1 cellular context compared by ENCODE assay signal in genomic region chr20:45934046-45934586, GRCh38.
TF ChIP-seq lines count a peak whose summit lies in the region.

No MANE protein-coding gene starts in this region.

TF ChIP-seq in K562, 482 proteins besides CTCF, POLR2A, EP300 and RAD21 (continued from another document and continues in another):
- TF ChIP-seq, protein P1, sequence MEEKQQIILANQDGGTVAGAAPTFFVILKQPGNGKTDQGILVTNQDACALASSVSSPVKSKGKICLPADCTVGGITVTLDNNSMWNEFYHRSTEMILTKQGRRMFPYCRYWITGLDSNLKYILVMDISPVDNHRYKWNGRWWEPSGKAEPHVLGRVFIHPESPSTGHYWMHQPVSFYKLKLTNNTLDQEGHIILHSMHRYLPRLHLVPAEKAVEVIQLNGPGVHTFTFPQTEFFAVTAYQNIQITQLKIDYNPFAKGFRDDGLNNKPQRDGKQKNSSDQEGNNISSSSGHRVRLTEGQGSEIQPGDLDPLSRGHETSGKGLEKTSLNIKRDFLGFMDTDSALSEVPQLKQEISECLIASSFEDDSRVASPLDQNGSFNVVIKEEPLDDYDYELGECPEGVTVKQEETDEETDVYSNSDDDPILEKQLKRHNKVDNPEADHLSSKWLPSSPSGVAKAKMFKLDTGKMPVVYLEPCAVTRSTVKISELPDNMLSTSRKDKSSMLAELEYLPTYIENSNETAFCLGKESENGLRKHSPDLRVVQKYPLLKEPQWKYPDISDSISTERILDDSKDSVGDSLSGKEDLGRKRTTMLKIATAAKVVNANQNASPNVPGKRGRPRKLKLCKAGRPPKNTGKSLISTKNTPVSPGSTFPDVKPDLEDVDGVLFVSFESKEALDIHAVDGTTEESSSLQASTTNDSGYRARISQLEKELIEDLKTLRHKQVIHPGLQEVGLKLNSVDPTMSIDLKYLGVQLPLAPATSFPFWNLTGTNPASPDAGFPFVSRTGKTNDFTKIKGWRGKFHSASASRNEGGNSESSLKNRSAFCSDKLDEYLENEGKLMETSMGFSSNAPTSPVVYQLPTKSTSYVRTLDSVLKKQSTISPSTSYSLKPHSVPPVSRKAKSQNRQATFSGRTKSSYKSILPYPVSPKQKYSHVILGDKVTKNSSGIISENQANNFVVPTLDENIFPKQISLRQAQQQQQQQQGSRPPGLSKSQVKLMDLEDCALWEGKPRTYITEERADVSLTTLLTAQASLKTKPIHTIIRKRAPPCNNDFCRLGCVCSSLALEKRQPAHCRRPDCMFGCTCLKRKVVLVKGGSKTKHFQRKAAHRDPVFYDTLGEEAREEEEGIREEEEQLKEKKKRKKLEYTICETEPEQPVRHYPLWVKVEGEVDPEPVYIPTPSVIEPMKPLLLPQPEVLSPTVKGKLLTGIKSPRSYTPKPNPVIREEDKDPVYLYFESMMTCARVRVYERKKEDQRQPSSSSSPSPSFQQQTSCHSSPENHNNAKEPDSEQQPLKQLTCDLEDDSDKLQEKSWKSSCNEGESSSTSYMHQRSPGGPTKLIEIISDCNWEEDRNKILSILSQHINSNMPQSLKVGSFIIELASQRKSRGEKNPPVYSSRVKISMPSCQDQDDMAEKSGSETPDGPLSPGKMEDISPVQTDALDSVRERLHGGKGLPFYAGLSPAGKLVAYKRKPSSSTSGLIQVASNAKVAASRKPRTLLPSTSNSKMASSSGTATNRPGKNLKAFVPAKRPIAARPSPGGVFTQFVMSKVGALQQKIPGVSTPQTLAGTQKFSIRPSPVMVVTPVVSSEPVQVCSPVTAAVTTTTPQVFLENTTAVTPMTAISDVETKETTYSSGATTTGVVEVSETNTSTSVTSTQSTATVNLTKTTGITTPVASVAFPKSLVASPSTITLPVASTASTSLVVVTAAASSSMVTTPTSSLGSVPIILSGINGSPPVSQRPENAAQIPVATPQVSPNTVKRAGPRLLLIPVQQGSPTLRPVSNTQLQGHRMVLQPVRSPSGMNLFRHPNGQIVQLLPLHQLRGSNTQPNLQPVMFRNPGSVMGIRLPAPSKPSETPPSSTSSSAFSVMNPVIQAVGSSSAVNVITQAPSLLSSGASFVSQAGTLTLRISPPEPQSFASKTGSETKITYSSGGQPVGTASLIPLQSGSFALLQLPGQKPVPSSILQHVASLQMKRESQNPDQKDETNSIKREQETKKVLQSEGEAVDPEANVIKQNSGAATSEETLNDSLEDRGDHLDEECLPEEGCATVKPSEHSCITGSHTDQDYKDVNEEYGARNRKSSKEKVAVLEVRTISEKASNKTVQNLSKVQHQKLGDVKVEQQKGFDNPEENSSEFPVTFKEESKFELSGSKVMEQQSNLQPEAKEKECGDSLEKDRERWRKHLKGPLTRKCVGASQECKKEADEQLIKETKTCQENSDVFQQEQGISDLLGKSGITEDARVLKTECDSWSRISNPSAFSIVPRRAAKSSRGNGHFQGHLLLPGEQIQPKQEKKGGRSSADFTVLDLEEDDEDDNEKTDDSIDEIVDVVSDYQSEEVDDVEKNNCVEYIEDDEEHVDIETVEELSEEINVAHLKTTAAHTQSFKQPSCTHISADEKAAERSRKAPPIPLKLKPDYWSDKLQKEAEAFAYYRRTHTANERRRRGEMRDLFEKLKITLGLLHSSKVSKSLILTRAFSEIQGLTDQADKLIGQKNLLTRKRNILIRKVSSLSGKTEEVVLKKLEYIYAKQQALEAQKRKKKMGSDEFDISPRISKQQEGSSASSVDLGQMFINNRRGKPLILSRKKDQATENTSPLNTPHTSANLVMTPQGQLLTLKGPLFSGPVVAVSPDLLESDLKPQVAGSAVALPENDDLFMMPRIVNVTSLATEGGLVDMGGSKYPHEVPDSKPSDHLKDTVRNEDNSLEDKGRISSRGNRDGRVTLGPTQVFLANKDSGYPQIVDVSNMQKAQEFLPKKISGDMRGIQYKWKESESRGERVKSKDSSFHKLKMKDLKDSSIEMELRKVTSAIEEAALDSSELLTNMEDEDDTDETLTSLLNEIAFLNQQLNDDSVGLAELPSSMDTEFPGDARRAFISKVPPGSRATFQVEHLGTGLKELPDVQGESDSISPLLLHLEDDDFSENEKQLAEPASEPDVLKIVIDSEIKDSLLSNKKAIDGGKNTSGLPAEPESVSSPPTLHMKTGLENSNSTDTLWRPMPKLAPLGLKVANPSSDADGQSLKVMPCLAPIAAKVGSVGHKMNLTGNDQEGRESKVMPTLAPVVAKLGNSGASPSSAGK (IDR thresholded peaks at IDR 0.05): no peak
- TF ChIP-seq, protein P2, sequence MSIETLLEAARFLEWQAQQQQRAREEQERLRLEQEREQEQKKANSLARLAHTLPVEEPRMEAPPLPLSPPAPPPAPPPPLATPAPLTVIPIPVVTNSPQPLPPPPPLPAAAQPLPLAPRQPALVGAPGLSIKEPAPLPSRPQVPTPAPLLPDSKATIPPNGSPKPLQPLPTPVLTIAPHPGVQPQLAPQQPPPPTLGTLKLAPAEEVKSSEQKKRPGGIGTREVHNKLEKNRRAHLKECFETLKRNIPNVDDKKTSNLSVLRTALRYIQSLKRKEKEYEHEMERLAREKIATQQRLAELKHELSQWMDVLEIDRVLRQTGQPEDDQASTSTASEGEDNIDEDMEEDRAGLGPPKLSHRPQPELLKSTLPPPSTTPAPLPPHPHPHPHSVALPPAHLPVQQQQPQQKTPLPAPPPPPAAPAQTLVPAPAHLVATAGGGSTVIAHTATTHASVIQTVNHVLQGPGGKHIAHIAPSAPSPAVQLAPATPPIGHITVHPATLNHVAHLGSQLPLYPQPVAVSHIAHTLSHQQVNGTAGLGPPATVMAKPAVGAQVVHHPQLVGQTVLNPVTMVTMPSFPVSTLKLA (conservative IDR thresholded peaks at IDR 0.05): peak in 1 of 2 experiments; percentile 13; a peak in 1 of 4 replicates
- no peak; the same call in 1 of the 2 replicates for TF ChIP-seq ZNF431 (CRISPR knock-in tag; IDR thresholded peaks at IDR 0.05)
- TF ChIP-seq ZC3H8 (IDR thresholded peaks at IDR 0.05): no peak
- TF ChIP-seq SP2 (IDR thresholded peaks at IDR 0.05; ENCODE audit: extremely low read depth, low read depth, low read length, poor library complexity, severe bottlenecking): no peak
- no peak for TF ChIP-seq USF2 (CRISPR knock-in tag; IDR thresholded peaks at IDR 0.05)
- TF ChIP-seq KLF6 (CRISPR knock-in tag; IDR thresholded peaks at IDR 0.05; ENCODE audit: borderline replicate concordance): no peak
- TF ChIP-seq KAT7 (CRISPR knock-in tag; IDR thresholded peaks at IDR 0.05; ENCODE audit: borderline replicate concordance): peak; percentile 76; the same call in 1 of the 2 replicates
- TF ChIP-seq, protein P3, sequence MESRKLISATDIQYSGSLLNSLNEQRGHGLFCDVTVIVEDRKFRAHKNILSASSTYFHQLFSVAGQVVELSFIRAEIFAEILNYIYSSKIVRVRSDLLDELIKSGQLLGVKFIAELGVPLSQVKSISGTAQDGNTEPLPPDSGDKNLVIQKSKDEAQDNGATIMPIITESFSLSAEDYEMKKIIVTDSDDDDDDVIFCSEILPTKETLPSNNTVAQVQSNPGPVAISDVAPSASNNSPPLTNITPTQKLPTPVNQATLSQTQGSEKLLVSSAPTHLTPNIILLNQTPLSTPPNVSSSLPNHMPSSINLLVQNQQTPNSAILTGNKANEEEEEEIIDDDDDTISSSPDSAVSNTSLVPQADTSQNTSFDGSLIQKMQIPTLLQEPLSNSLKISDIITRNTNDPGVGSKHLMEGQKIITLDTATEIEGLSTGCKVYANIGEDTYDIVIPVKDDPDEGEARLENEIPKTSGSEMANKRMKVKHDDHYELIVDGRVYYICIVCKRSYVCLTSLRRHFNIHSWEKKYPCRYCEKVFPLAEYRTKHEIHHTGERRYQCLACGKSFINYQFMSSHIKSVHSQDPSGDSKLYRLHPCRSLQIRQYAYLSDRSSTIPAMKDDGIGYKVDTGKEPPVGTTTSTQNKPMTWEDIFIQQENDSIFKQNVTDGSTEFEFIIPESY (CRISPR knock-in tag; IDR thresholded peaks at IDR 0.05): 0 out of 2 replicates have a peak, but pooled peaks have one; percentile 9
- TF ChIP-seq ATF1 (CRISPR knock-in tag; IDR thresholded peaks at IDR 0.05): no peak
- peak; percentile 89 for TF ChIP-seq ATF1 (tag; IDR thresholded peaks at IDR 0.05)
- no peak for TF ChIP-seq NFE2L1 (tag; IDR thresholded peaks at IDR 0.05; ENCODE audit: borderline replicate concordance, low read depth)
- no peak for TF ChIP-seq TAL1 (IDR thresholded peaks at IDR 0.05)
- TF ChIP-seq HDGF (IDR thresholded peaks at IDR 0.05): no peak
- 0 out of 2 replicates have a peak, but pooled peaks have one; percentile 51 for TF ChIP-seq ZFP91 (CRISPR knock-in tag; IDR thresholded peaks at IDR 0.05)
- no peak for TF ChIP-seq CREB1 (IDR thresholded peaks at IDR 0.05)
- TF ChIP-seq CREB1 (CRISPR knock-in tag; IDR thresholded peaks at IDR 0.05): 0 out of 2 replicates have a peak, but pooled peaks have one; percentile 68
- no peak for TF ChIP-seq CBFB (CRISPR knock-in tag; IDR thresholded peaks at IDR 0.05)
- TF ChIP-seq BACH1 (tag; IDR thresholded peaks at IDR 0.05): no peak
- no peak for TF ChIP-seq PRDM10 (IDR thresholded peaks at IDR 0.05; ENCODE audit: partially characterized antibody)
- no peak for TF ChIP-seq ETV6 (IDR thresholded peaks at IDR 0.05; ENCODE audit: borderline replicate concordance in 1 of 2, low read depth in 2 of 2, low read length in 1 of 2)
- 0 out of 2 replicates have a peak, but pooled peaks have one; percentile 11 for TF ChIP-seq ETV6 (CRISPR knock-in tag; IDR thresholded peaks at IDR 0.05; ENCODE audit: borderline replicate concordance)
- no peak for TF ChIP-seq NCOA2 (IDR thresholded peaks at IDR 0.05; ENCODE audit: partially characterized antibody in 2 of 2)
- no peak for TF ChIP-seq ZNF551 (CRISPR knock-in tag; IDR thresholded peaks at IDR 0.05)
- TF ChIP-seq, protein P4, sequence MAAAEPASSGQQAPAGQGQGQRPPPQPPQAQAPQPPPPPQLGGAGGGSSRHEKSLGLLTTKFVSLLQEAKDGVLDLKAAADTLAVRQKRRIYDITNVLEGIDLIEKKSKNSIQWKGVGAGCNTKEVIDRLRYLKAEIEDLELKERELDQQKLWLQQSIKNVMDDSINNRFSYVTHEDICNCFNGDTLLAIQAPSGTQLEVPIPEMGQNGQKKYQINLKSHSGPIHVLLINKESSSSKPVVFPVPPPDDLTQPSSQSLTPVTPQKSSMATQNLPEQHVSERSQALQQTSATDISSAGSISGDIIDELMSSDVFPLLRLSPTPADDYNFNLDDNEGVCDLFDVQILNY (CRISPR knock-in tag; IDR thresholded peaks at IDR 0.05): no peak
- no peak for TF ChIP-seq PATZ1 (CRISPR knock-in tag; IDR thresholded peaks at IDR 0.05; ENCODE audit: borderline replicate concordance)
- TF ChIP-seq STAG1 (CRISPR knock-in tag; IDR thresholded peaks at IDR 0.05; ENCODE audit: borderline replicate concordance): no peak
- no peak; the same call in 1 of the 2 replicates for TF ChIP-seq NR3C1 (CRISPR knock-in tag; IDR thresholded peaks at IDR 0.05)
- 0 out of 2 replicates have a peak, but pooled peaks have one; percentile 20 for TF ChIP-seq ZNF77 (CRISPR knock-in tag; IDR thresholded peaks at IDR 0.05)
